ENCODE assay signal across 1 cellular context in the genomic region with DNA sequence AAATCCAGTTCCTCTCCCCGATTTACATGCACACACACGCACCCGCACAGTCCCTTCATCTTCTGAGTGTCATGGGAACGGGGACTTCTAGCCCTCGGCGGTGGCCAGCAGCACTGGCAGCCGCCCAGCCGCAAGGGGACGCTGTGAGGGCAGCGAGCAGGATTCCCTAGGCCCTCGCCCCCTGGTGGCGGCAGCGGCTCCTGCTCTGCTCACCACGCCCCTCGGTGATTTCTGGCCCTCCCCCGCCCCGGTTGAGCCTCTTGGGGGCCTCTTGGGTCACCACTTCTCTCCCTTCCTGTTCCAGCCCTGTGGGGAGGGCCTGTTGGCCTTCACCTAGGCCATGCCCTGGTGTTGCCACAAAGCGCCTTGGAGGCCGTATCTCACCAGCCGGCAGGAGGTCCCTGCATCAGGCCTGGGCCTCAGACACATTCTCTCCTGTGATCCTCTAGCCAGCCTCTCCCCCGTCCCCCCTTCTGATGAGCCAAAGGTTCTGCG.
TF ChIP-seq lines count a peak whose summit lies in the region.

No MANE protein-coding gene starts in this region.

TF ChIP-seq in HepG2, 621 proteins besides CTCF, POLR2A, EP300 and RAD21 (continued from another document and continues in another):
- TF ChIP-seq EEA1 (CRISPR knock-in tag; IDR thresholded peaks at IDR 0.05; ENCODE audit: borderline replicate concordance) = no peak
- TF ChIP-seq PHF8 (CRISPR knock-in tag; IDR thresholded peaks at IDR 0.05) = no peak; the same call in 1 of the 2 replicates
- TF ChIP-seq PHF20 (CRISPR knock-in tag; IDR thresholded peaks at IDR 0.05) = no peak; the same call in 1 of the 2 replicates
- TF ChIP-seq PHF5A (CRISPR knock-in tag; IDR thresholded peaks at IDR 0.05; ENCODE audit: low read depth, unreplicated experiment) = no peak
- TF ChIP-seq ZBTB7B (CRISPR knock-in tag; IDR thresholded peaks at IDR 0.05) = 0 out of 2 replicates have a peak, but pooled peaks have one; percentile 40
- TF ChIP-seq, protein P1, sequence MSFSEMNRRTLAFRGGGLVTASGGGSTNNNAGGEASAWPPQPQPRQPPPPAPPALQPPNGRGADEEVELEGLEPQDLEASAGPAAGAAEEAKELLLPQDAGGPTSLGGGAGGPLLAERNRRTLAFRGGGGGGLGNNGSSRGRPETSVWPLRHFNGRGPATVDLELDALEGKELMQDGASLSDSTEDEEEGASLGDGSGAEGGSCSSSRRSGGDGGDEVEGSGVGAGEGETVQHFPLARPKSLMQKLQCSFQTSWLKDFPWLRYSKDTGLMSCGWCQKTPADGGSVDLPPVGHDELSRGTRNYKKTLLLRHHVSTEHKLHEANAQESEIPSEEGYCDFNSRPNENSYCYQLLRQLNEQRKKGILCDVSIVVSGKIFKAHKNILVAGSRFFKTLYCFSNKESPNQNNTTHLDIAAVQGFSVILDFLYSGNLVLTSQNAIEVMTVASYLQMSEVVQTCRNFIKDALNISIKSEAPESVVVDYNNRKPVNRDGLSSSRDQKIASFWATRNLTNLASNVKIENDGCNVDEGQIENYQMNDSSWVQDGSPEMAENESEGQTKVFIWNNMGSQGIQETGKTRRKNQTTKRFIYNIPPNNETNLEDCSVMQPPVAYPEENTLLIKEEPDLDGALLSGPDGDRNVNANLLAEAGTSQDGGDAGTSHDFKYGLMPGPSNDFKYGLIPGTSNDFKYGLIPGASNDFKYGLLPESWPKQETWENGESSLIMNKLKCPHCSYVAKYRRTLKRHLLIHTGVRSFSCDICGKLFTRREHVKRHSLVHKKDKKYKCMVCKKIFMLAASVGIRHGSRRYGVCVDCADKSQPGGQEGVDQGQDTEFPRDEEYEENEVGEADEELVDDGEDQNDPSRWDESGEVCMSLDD (CRISPR knock-in tag; IDR thresholded peaks at IDR 0.05; ENCODE audit: borderline replicate concordance) = no peak
- TF ChIP-seq, protein P2, sequence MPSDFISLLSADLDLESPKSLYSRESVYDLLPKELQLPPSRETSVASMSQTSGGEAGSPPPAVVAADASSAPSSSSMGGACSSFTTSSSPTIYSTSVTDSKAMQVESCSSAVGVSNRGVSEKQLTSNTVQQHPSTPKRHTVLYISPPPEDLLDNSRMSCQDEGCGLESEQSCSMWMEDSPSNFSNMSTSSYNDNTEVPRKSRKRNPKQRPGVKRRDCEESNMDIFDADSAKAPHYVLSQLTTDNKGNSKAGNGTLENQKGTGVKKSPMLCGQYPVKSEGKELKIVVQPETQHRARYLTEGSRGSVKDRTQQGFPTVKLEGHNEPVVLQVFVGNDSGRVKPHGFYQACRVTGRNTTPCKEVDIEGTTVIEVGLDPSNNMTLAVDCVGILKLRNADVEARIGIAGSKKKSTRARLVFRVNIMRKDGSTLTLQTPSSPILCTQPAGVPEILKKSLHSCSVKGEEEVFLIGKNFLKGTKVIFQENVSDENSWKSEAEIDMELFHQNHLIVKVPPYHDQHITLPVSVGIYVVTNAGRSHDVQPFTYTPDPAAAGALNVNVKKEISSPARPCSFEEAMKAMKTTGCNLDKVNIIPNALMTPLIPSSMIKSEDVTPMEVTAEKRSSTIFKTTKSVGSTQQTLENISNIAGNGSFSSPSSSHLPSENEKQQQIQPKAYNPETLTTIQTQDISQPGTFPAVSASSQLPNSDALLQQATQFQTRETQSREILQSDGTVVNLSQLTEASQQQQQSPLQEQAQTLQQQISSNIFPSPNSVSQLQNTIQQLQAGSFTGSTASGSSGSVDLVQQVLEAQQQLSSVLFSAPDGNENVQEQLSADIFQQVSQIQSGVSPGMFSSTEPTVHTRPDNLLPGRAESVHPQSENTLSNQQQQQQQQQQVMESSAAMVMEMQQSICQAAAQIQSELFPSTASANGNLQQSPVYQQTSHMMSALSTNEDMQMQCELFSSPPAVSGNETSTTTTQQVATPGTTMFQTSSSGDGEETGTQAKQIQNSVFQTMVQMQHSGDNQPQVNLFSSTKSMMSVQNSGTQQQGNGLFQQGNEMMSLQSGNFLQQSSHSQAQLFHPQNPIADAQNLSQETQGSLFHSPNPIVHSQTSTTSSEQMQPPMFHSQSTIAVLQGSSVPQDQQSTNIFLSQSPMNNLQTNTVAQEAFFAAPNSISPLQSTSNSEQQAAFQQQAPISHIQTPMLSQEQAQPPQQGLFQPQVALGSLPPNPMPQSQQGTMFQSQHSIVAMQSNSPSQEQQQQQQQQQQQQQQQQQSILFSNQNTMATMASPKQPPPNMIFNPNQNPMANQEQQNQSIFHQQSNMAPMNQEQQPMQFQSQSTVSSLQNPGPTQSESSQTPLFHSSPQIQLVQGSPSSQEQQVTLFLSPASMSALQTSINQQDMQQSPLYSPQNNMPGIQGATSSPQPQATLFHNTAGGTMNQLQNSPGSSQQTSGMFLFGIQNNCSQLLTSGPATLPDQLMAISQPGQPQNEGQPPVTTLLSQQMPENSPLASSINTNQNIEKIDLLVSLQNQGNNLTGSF (CRISPR knock-in tag; IDR thresholded peaks at IDR 0.05) = no peak
- 0 out of 2 replicates have a peak, but pooled peaks have one; percentile 29 for TF ChIP-seq ZKSCAN8 (CRISPR knock-in tag; IDR thresholded peaks at IDR 0.05; ENCODE audit: borderline replicate concordance)
- TF ChIP-seq, protein P3, sequence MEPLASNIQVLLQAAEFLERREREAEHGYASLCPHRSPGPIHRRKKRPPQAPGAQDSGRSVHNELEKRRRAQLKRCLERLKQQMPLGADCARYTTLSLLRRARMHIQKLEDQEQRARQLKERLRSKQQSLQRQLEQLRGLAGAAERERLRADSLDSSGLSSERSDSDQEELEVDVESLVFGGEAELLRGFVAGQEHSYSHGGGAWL (CRISPR knock-in tag; IDR thresholded peaks at IDR 0.05) = peak; percentile 61; the same call in 1 of the 2 replicates
- TF ChIP-seq ZNF468 (CRISPR knock-in tag; IDR thresholded peaks at IDR 0.05) = 0 out of 2 replicates have a peak, but pooled peaks have one; percentile 21
- TF ChIP-seq GABPA (IDR thresholded peaks at IDR 0.05; ENCODE audit: low read depth, low read length) = no peak
- TF ChIP-seq GABPA (CRISPR knock-in tag; IDR thresholded peaks at IDR 0.05; ENCODE audit: low read depth) = 0 out of 2 replicates have a peak, but pooled peaks have one; percentile 32
- TF ChIP-seq ZEB1 (IDR thresholded peaks at IDR 0.05; ENCODE audit: insufficient replicate concordance, low read depth) = no peak
- 0 out of 2 replicates have a peak, but pooled peaks have one; percentile 36 for TF ChIP-seq ZNF607 (CRISPR knock-in tag; IDR thresholded peaks at IDR 0.05; ENCODE audit: borderline replicate concordance)
- peak; percentile 32; the same call in 1 of the 2 replicates for TF ChIP-seq SOX5 (CRISPR knock-in tag; IDR thresholded peaks at IDR 0.05; ENCODE audit: borderline replicate concordance)
- TF ChIP-seq REPIN1 (CRISPR knock-in tag; IDR thresholded peaks at IDR 0.05; ENCODE audit: borderline replicate concordance, low read depth) = 0 out of 2 replicates have a peak, but pooled peaks have one; percentile 56
- no peak for TF ChIP-seq MXD4 (CRISPR knock-in tag; IDR thresholded peaks at IDR 0.05)
- TF ChIP-seq, protein P4, sequence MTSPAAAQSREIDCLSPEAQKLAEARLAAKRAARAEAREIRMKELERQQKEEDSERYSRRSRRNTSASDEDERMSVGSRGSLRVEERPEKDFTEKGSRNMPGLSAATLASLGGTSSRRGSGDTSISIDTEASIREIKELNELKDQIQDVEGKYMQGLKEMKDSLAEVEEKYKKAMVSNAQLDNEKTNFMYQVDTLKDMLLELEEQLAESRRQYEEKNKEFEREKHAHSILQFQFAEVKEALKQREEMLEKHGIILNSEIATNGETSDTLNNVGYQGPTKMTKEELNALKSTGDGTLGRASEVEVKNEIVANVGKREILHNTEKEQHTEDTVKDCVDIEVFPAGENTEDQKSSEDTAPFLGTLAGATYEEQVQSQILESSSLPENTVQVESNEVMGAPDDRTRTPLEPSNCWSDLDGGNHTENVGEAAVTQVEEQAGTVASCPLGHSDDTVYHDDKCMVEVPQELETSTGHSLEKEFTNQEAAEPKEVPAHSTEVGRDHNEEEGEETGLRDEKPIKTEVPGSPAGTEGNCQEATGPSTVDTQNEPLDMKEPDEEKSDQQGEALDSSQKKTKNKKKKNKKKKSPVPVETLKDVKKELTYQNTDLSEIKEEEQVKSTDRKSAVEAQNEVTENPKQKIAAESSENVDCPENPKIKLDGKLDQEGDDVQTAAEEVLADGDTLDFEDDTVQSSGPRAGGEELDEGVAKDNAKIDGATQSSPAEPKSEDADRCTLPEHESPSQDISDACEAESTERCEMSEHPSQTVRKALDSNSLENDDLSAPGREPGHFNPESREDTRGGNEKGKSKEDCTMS (CRISPR knock-in tag; conservative IDR thresholded peaks at IDR 0.05) = no peak
- peak; percentile 72; the same call in 1 of the 2 replicates for TF ChIP-seq ZNF552 (CRISPR knock-in tag; IDR thresholded peaks at IDR 0.05; ENCODE audit: borderline replicate concordance)
- TF ChIP-seq U2AF2 (IDR thresholded peaks at IDR 0.05; ENCODE audit: low read depth, low read length) = no peak
- no peak for TF ChIP-seq NFIB (CRISPR knock-in tag; IDR thresholded peaks at IDR 0.05; ENCODE audit: borderline replicate concordance)
- TF ChIP-seq, protein P5, sequence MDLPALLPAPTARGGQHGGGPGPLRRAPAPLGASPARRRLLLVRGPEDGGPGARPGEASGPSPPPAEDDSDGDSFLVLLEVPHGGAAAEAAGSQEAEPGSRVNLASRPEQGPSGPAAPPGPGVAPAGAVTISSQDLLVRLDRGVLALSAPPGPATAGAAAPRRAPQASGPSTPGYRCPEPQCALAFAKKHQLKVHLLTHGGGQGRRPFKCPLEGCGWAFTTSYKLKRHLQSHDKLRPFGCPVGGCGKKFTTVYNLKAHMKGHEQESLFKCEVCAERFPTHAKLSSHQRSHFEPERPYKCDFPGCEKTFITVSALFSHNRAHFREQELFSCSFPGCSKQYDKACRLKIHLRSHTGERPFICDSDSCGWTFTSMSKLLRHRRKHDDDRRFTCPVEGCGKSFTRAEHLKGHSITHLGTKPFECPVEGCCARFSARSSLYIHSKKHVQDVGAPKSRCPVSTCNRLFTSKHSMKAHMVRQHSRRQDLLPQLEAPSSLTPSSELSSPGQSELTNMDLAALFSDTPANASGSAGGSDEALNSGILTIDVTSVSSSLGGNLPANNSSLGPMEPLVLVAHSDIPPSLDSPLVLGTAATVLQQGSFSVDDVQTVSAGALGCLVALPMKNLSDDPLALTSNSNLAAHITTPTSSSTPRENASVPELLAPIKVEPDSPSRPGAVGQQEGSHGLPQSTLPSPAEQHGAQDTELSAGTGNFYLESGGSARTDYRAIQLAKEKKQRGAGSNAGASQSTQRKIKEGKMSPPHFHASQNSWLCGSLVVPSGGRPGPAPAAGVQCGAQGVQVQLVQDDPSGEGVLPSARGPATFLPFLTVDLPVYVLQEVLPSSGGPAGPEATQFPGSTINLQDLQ (CRISPR knock-in tag; IDR thresholded peaks at IDR 0.05) = no peak
- TF ChIP-seq, protein P6, sequence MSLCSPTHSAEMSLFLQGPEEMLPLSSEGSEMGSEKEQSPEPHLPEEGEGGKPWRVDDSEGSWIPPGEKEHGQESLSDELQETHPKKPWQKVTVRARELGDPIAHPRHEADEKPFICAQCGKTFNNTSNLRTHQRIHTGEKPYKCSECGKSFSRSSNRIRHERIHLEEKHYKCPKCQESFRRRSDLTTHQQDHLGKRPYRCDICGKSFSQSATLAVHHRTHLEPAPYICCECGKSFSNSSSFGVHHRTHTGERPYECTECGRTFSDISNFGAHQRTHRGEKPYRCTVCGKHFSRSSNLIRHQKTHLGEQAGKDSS (CRISPR knock-in tag; IDR thresholded peaks at IDR 0.05; ENCODE audit: borderline replicate concordance, low read depth) = peak; percentile 88
- 0 out of 2 replicates have a peak, but pooled peaks have one; percentile 50 for TF ChIP-seq ZBTB20 (CRISPR knock-in tag; IDR thresholded peaks at IDR 0.05; ENCODE audit: borderline replicate concordance, low read depth)
- peak; percentile 55; the same call in 1 of the 2 replicates for TF ChIP-seq ZNF891 (CRISPR knock-in tag; IDR thresholded peaks at IDR 0.05)
- TF ChIP-seq KLF16 (CRISPR knock-in tag; IDR thresholded peaks at IDR 0.05) = peak in 1 of 2 experiments; percentile 73; a peak in 1 of 4 replicates
- TF ChIP-seq, protein P7, sequence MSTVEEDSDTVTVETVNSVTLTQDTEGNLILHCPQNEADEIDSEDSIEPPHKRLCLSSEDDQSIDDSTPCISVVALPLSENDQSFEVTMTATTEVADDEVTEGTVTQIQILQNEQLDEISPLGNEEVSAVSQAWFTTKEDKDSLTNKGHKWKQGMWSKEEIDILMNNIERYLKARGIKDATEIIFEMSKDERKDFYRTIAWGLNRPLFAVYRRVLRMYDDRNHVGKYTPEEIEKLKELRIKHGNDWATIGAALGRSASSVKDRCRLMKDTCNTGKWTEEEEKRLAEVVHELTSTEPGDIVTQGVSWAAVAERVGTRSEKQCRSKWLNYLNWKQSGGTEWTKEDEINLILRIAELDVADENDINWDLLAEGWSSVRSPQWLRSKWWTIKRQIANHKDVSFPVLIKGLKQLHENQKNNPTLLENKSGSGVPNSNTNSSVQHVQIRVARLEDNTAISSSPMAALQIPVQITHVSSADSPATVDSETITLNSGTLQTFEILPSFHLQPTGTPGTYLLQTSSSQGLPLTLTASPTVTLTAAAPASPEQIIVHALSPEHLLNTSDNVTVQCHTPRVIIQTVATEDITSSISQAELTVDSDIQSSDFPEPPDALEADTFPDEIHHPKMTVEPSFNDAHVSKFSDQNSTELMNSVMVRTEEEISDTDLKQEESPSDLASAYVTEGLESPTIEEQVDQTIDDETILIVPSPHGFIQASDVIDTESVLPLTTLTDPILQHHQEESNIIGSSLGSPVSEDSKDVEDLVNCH (CRISPR knock-in tag; IDR thresholded peaks at IDR 0.05) = no peak
- TF ChIP-seq KMT2B (CRISPR knock-in tag; IDR thresholded peaks at IDR 0.05) = no peak
- TF ChIP-seq ZNF672 (CRISPR knock-in tag; IDR thresholded peaks at IDR 0.05) = no peak
- TF ChIP-seq, protein P8, sequence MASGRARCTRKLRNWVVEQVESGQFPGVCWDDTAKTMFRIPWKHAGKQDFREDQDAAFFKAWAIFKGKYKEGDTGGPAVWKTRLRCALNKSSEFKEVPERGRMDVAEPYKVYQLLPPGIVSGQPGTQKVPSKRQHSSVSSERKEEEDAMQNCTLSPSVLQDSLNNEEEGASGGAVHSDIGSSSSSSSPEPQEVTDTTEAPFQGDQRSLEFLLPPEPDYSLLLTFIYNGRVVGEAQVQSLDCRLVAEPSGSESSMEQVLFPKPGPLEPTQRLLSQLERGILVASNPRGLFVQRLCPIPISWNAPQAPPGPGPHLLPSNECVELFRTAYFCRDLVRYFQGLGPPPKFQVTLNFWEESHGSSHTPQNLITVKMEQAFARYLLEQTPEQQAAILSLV (CRISPR knock-in tag; IDR thresholded peaks at IDR 0.05; ENCODE audit: borderline replicate concordance) = peak; percentile 61; the same call in 1 of the 2 replicates
- TF ChIP-seq ZNF557 (CRISPR knock-in tag; IDR thresholded peaks at IDR 0.05) = no peak
- TF ChIP-seq ATF7 (IDR thresholded peaks at IDR 0.05) = no peak
- no peak for TF ChIP-seq ATF7 (CRISPR knock-in tag; IDR thresholded peaks at IDR 0.05)
- TF ChIP-seq, protein P9, sequence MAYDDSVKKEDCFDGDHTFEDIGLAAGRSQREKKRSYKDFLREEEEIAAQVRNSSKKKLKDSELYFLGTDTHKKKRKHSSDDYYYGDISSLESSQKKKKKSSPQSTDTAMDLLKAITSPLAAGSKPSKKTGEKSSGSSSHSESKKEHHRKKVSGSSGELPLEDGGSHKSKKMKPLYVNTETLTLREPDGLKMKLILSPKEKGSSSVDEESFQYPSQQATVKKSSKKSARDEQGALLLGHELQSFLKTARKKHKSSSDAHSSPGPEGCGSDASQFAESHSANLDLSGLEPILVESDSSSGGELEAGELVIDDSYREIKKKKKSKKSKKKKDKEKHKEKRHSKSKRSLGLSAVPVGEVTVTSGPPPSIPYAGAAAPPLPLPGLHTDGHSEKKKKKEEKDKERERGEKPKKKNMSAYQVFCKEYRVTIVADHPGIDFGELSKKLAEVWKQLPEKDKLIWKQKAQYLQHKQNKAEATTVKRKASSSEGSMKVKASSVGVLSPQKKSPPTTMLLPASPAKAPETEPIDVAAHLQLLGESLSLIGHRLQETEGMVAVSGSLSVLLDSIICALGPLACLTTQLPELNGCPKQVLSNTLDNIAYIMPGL (CRISPR knock-in tag; IDR thresholded peaks at IDR 0.05; ENCODE audit: borderline replicate concordance in 1 of 2, low read depth in 1 of 2) = peak; percentile 94 to 96
- TF ChIP-seq ZFYVE20 (CRISPR knock-in tag; IDR thresholded peaks at IDR 0.05; ENCODE audit: borderline replicate concordance, low read depth) = no peak
- TF ChIP-seq ZNF644 (CRISPR knock-in tag; IDR thresholded peaks at IDR 0.05; ENCODE audit: low read depth) = 0 out of 2 replicates have a peak, but pooled peaks have one; percentile 39
